1 cellular context compared by ENCODE assay signal in the genomic region with DNA sequence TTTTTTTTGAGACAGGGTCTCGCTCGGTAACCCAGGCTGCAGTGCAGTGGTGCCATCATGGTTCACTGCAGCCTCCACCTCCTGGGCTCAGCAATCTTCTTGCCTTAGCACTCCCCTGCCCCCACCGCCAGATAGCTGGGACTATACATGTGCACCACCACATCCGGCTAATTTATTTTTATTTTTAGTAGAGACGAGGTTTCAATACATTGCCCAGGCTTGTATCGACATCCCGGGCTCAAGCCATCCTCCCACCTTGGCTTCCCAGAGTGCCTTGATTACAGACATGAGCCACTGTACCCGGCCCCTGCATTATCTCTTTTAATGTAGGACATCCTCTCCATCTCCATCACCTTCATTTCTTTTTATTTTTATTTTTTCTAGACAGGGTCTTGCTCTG.
TF ChIP-seq lines count a peak whose summit lies in the region.

No MANE protein-coding gene starts in this region.

TF ChIP-seq in GM12878, 131 proteins besides CTCF, POLR2A, EP300 and RAD21 (continued from another document and continues in another):
- TF ChIP-seq NRF1 (conservative IDR thresholded peaks at IDR 0.05; ENCODE audit: low read depth, low read length) (no peak), MTA2 (IDR thresholded peaks at IDR 0.05; ENCODE audit: low read depth) (peak; percentile 80), ATF7 (IDR thresholded peaks at IDR 0.05; ENCODE audit: low read depth) (no peak), HDAC6 (IDR thresholded peaks at IDR 0.05; ENCODE audit: unreplicated experiment) (no peak), ATF2 (IDR thresholded peaks at IDR 0.05; ENCODE audit: low read length) (peak; percentile 37; the same call in 1 of the 2 replicates), ZBTB11 (CRISPR knock-in tag; IDR thresholded peaks at IDR 0.05) (no peak), TCF12 (IDR thresholded peaks at IDR 0.05; ENCODE audit: low read depth, low read length) (0 out of 2 replicates have a peak, but pooled peaks have one; percentile 42), BCL11A (IDR thresholded peaks at IDR 0.05; ENCODE audit: low read depth, low read length) (peak; percentile 13; the same call in 1 of the 2 replicates), EZH2 (IDR thresholded peaks at IDR 0.05; ENCODE audit: borderline replicate concordance, control insufficient read depth, low read depth, low read length) (no peak), RUNX3 (IDR thresholded peaks at IDR 0.05; ENCODE audit: low read length) (peak; percentile 94), CREM (IDR thresholded peaks at IDR 0.05; ENCODE audit: low read depth) (peak; percentile 63; the same call in 1 of the 2 replicates), FOXK2 (IDR thresholded peaks at IDR 0.05) (no peak), BHLHE40 (IDR thresholded peaks at IDR 0.05; ENCODE audit: borderline replicate concordance in 1 of 2, low read depth in 2 of 2, low read length in 1 of 2) (peak; percentile 90 to 91), EED (IDR thresholded peaks at IDR 0.05; ENCODE audit: low read depth) (peak; percentile 54), ZNF207 (IDR thresholded peaks at IDR 0.05; ENCODE audit: borderline replicate concordance) (no peak), HDAC2 (IDR thresholded peaks at IDR 0.05) (no peak), CREB1 (IDR thresholded peaks at IDR 0.05; ENCODE audit: low read depth) (0 out of 2 replicates have a peak, but pooled peaks have one; percentile 29), SRF (IDR thresholded peaks at IDR 0.05; ENCODE audit: low read depth in 2 of 2, low read length in 2 of 2) (no peak), TARDBP (IDR thresholded peaks at IDR 0.05; ENCODE audit: borderline replicate concordance) (no peak), TCF7 (IDR thresholded peaks at IDR 0.05; ENCODE audit: borderline replicate concordance) (no peak), ESRRA (IDR thresholded peaks at IDR 0.05; ENCODE audit: low read length) (no peak)
- TF ChIP-seq, protein P1, sequence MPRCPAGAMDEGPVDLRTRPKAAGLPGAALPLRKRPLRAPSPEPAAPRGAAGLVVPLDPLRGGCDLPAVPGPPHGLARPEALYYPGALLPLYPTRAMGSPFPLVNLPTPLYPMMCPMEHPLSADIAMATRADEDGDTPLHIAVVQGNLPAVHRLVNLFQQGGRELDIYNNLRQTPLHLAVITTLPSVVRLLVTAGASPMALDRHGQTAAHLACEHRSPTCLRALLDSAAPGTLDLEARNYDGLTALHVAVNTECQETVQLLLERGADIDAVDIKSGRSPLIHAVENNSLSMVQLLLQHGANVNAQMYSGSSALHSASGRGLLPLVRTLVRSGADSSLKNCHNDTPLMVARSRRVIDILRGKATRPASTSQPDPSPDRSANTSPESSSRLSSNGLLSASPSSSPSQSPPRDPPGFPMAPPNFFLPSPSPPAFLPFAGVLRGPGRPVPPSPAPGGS (IDR thresholded peaks at IDR 0.05; ENCODE audit: borderline replicate concordance, insufficient read depth, low read depth, low read length, poor library complexity, severe bottlenecking), result no peak
- TF ChIP-seq, protein P2, sequence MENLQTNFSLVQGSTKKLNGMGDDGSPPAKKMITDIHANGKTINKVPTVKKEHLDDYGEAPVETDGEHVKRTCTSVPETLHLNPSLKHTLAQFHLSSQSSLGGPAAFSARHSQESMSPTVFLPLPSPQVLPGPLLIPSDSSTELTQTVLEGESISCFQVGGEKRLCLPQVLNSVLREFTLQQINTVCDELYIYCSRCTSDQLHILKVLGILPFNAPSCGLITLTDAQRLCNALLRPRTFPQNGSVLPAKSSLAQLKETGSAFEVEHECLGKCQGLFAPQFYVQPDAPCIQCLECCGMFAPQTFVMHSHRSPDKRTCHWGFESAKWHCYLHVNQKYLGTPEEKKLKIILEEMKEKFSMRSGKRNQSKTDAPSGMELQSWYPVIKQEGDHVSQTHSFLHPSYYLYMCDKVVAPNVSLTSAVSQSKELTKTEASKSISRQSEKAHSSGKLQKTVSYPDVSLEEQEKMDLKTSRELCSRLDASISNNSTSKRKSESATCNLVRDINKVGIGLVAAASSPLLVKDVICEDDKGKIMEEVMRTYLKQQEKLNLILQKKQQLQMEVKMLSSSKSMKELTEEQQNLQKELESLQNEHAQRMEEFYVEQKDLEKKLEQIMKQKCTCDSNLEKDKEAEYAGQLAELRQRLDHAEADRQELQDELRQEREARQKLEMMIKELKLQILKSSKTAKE (IDR thresholded peaks at IDR 0.05; ENCODE audit: low read depth, poor library complexity, severe bottlenecking), result peak; percentile 67
- TF ChIP-seq, protein P3, sequence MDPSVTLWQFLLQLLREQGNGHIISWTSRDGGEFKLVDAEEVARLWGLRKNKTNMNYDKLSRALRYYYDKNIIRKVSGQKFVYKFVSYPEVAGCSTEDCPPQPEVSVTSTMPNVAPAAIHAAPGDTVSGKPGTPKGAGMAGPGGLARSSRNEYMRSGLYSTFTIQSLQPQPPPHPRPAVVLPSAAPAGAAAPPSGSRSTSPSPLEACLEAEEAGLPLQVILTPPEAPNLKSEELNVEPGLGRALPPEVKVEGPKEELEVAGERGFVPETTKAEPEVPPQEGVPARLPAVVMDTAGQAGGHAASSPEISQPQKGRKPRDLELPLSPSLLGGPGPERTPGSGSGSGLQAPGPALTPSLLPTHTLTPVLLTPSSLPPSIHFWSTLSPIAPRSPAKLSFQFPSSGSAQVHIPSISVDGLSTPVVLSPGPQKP (IDR thresholded peaks at IDR 0.05; ENCODE audit: low read depth, low read length), result no peak
- TF ChIP-seq, protein P4, sequence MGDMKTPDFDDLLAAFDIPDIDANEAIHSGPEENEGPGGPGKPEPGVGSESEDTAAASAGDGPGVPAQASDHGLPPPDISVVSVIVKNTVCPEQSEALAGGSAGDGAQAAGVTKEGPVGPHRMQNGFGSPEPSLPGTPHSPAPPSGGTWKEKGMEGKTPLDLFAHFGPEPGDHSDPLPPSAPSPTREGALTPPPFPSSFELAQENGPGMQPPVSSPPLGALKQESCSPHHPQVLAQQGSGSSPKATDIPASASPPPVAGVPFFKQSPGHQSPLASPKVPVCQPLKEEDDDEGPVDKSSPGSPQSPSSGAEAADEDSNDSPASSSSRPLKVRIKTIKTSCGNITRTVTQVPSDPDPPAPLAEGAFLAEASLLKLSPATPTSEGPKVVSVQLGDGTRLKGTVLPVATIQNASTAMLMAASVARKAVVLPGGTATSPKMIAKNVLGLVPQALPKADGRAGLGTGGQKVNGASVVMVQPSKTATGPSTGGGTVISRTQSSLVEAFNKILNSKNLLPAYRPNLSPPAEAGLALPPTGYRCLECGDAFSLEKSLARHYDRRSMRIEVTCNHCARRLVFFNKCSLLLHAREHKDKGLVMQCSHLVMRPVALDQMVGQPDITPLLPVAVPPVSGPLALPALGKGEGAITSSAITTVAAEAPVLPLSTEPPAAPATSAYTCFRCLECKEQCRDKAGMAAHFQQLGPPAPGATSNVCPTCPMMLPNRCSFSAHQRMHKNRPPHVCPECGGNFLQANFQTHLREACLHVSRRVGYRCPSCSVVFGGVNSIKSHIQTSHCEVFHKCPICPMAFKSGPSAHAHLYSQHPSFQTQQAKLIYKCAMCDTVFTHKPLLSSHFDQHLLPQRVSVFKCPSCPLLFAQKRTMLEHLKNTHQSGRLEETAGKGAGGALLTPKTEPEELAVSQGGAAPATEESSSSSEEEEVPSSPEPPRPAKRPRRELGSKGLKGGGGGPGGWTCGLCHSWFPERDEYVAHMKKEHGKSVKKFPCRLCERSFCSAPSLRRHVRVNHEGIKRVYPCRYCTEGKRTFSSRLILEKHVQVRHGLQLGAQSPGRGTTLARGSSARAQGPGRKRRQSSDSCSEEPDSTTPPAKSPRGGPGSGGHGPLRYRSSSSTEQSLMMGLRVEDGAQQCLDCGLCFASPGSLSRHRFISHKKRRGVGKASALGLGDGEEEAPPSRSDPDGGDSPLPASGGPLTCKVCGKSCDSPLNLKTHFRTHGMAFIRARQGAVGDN (IDR thresholded peaks at IDR 0.05), result peak; percentile 73
- TF ChIP-seq, protein P5, sequence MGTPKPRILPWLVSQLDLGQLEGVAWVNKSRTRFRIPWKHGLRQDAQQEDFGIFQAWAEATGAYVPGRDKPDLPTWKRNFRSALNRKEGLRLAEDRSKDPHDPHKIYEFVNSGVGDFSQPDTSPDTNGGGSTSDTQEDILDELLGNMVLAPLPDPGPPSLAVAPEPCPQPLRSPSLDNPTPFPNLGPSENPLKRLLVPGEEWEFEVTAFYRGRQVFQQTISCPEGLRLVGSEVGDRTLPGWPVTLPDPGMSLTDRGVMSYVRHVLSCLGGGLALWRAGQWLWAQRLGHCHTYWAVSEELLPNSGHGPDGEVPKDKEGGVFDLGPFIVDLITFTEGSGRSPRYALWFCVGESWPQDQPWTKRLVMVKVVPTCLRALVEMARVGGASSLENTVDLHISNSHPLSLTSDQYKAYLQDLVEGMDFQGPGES (IDR thresholded peaks at IDR 0.05), result no peak
- TF ChIP-seq, protein P6, sequence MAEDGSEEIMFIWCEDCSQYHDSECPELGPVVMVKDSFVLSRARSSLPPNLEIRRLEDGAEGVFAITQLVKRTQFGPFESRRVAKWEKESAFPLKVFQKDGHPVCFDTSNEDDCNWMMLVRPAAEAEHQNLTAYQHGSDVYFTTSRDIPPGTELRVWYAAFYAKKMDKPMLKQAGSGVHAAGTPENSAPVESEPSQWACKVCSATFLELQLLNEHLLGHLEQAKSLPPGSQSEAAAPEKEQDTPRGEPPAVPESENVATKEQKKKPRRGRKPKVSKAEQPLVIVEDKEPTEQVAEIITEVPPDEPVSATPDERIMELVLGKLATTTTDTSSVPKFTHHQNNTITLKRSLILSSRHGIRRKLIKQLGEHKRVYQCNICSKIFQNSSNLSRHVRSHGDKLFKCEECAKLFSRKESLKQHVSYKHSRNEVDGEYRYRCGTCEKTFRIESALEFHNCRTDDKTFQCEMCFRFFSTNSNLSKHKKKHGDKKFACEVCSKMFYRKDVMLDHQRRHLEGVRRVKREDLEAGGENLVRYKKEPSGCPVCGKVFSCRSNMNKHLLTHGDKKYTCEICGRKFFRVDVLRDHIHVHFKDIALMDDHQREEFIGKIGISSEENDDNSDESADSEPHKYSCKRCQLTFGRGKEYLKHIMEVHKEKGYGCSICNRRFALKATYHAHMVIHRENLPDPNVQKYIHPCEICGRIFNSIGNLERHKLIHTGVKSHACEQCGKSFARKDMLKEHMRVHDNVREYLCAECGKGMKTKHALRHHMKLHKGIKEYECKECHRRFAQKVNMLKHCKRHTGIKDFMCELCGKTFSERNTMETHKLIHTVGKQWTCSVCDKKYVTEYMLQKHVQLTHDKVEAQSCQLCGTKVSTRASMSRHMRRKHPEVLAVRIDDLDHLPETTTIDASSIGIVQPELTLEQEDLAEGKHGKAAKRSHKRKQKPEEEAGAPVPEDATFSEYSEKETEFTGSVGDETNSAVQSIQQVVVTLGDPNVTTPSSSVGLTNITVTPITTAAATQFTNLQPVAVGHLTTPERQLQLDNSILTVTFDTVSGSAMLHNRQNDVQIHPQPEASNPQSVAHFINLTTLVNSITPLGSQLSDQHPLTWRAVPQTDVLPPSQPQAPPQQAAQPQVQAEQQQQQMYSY (CRISPR knock-in tag; IDR thresholded peaks at IDR 0.05), result no peak
